Comparison of ENCODE assay signal across 1 cellular context in the genomic region with DNA sequence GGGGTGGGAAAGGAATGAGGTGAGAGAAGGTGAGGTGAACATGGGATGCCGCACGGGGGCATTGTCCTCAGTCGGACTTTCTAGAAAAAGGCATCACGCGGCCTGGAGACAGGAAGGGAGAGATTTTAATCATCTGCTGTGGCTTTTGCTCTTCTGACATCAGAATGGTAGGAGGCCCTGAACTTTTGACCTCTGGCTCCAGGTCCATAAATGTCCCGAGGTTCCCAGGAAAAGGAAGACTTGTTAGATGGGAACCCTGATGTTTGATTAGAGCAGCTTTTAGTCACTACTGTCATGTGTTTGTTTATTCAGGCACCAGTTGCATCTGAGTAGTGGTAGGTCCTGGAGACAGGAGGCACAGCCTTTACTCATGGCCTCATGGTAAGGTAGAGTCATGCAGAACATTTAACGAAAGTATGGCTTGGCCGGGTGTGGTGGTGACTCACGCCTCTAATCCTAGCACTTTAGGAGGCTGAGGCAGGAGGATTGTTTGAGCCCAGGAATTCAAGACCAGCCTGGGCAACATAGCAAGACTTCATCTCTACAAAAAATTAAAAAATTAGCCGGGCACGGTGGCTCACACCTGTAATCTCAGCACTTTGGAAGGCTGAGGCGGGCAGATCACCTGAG.
TF ChIP-seq lines count a peak whose summit lies in the region.

No MANE protein-coding gene starts in this region.

TF ChIP-seq in HepG2, 621 proteins besides CTCF, POLR2A, EP300 and RAD21 (continued from another document and continues in another):
- TF ChIP-seq, protein P1, sequence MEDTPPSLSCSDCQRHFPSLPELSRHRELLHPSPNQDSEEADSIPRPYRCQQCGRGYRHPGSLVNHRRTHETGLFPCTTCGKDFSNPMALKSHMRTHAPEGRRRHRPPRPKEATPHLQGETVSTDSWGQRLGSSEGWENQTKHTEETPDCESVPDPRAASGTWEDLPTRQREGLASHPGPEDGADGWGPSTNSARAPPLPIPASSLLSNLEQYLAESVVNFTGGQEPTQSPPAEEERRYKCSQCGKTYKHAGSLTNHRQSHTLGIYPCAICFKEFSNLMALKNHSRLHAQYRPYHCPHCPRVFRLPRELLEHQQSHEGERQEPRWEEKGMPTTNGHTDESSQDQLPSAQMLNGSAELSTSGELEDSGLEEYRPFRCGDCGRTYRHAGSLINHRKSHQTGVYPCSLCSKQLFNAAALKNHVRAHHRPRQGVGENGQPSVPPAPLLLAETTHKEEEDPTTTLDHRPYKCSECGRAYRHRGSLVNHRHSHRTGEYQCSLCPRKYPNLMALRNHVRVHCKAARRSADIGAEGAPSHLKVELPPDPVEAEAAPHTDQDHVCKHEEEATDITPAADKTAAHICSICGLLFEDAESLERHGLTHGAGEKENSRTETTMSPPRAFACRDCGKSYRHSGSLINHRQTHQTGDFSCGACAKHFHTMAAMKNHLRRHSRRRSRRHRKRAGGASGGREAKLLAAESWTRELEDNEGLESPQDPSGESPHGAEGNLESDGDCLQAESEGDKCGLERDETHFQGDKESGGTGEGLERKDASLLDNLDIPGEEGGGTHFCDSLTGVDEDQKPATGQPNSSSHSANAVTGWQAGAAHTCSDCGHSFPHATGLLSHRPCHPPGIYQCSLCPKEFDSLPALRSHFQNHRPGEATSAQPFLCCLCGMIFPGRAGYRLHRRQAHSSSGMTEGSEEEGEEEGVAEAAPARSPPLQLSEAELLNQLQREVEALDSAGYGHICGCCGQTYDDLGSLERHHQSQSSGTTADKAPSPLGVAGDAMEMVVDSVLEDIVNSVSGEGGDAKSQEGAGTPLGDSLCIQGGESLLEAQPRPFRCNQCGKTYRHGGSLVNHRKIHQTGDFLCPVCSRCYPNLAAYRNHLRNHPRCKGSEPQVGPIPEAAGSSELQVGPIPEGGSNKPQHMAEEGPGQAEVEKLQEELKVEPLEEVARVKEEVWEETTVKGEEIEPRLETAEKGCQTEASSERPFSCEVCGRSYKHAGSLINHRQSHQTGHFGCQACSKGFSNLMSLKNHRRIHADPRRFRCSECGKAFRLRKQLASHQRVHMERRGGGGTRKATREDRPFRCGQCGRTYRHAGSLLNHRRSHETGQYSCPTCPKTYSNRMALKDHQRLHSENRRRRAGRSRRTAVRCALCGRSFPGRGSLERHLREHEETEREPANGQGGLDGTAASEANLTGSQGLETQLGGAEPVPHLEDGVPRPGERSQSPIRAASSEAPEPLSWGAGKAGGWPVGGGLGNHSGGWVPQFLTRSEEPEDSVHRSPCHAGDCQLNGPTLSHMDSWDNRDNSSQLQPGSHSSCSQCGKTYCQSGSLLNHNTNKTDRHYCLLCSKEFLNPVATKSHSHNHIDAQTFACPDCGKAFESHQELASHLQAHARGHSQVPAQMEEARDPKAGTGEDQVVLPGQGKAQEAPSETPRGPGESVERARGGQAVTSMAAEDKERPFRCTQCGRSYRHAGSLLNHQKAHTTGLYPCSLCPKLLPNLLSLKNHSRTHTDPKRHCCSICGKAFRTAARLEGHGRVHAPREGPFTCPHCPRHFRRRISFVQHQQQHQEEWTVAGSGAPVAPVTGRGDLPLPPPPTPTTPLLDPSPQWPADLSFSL (CRISPR knock-in tag; IDR thresholded peaks at IDR 0.05): no peak; the same call in 1 of the 2 replicates
- TF ChIP-seq, protein P2, sequence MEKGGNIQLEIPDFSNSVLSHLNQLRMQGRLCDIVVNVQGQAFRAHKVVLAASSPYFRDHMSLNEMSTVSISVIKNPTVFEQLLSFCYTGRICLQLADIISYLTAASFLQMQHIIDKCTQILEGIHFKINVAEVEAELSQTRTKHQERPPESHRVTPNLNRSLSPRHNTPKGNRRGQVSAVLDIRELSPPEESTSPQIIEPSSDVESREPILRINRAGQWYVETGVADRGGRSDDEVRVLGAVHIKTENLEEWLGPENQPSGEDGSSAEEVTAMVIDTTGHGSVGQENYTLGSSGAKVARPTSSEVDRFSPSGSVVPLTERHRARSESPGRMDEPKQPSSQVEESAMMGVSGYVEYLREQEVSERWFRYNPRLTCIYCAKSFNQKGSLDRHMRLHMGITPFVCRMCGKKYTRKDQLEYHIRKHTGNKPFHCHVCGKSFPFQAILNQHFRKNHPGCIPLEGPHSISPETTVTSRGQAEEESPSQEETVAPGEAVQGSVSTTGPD (CRISPR knock-in tag; IDR thresholded peaks at IDR 0.05): peak; percentile 75; the same call in 1 of the 2 replicates
- TF ChIP-seq GATAD2A (CRISPR knock-in tag; IDR thresholded peaks at IDR 0.05) (peak; percentile 99), SIX1 (CRISPR knock-in tag; IDR thresholded peaks at IDR 0.05; ENCODE audit: borderline replicate concordance) (peak; percentile 50; the same call in 1 of the 2 replicates), ARNT (IDR thresholded peaks at IDR 0.05) (no peak), ESRRA (CRISPR knock-in tag; IDR thresholded peaks at IDR 0.05; ENCODE audit: low read depth) (no peak; the same call in 1 of the 2 replicates), ZSCAN9 (CRISPR knock-in tag; IDR thresholded peaks at IDR 0.05; ENCODE audit: borderline replicate concordance) (peak; percentile 85), PCBP1 (IDR thresholded peaks at IDR 0.05; ENCODE audit: borderline replicate concordance, low read depth, low read length) (no peak), DNMT3B (CRISPR knock-in tag; conservative IDR thresholded peaks at IDR 0.05) (peak; percentile 68; the same call in 1 of the 2 replicates), BCL6 (CRISPR knock-in tag; IDR thresholded peaks at IDR 0.05) (peak; percentile 97), SMAD9 (CRISPR knock-in tag; IDR thresholded peaks at IDR 0.05) (no peak), HOXD1 (CRISPR knock-in tag; IDR thresholded peaks at IDR 0.05) (peak; percentile 72; the same call in 1 of the 2 replicates), IKZF4 (CRISPR knock-in tag; IDR thresholded peaks at IDR 0.05; ENCODE audit: borderline replicate concordance, low read depth, not compliant biosample characterization) (no peak), ZSCAN25 (CRISPR knock-in tag; IDR thresholded peaks at IDR 0.05) (no peak; the same call in 1 of the 2 replicates), MTA3 (CRISPR knock-in tag; IDR thresholded peaks at IDR 0.05) (no peak), ZNF773 (CRISPR knock-in tag; IDR thresholded peaks at IDR 0.05; ENCODE audit: borderline replicate concordance) (no peak), SATB2 (CRISPR knock-in tag; IDR thresholded peaks at IDR 0.05) (no peak), ATRX (CRISPR knock-in tag; IDR thresholded peaks at IDR 0.05; ENCODE audit: borderline replicate concordance) (no peak), ZNF3 (CRISPR knock-in tag; IDR thresholded peaks at IDR 0.05) (no peak), ZNF772 (CRISPR knock-in tag; IDR thresholded peaks at IDR 0.05) (peak; percentile 58; the same call in 1 of the 2 replicates), MIXL1 (CRISPR knock-in tag; IDR thresholded peaks at IDR 0.05) (peak; percentile 78; the same call in 1 of the 2 replicates), ZNF879 (CRISPR knock-in tag; IDR thresholded peaks at IDR 0.05) (no peak), ZNF253 (CRISPR knock-in tag; IDR thresholded peaks at IDR 0.05; ENCODE audit: borderline replicate concordance) (no peak), ZNF496 (CRISPR knock-in tag; IDR thresholded peaks at IDR 0.05; ENCODE audit: insufficient replicate concordance) (no peak), ATF1 (CRISPR knock-in tag; IDR thresholded peaks at IDR 0.05) (peak; percentile 73), SYNCRIP (IDR thresholded peaks at IDR 0.05; ENCODE audit: insufficient read depth, low read depth, low read length) (no peak), HDAC2 (CRISPR knock-in tag; IDR thresholded peaks at IDR 0.05) (peak; percentile 89), ZNF713 (CRISPR knock-in tag; IDR thresholded peaks at IDR 0.05) (no peak), KLF11 (CRISPR knock-in tag; IDR thresholded peaks at IDR 0.05) (peak; percentile 46; the same call in 1 of the 2 replicates), CHD2 (IDR thresholded peaks at IDR 0.05; ENCODE audit: low read depth, low read length) (no peak), ZBTB3 (CRISPR knock-in tag; IDR thresholded peaks at IDR 0.05; ENCODE audit: borderline replicate concordance, low read depth) (0 out of 2 replicates have a peak, but pooled peaks have one; percentile 18), PAWR (CRISPR knock-in tag; IDR thresholded peaks at IDR 0.05; ENCODE audit: borderline replicate concordance) (no peak), SP5 (CRISPR knock-in tag; IDR thresholded peaks at IDR 0.05; ENCODE audit: borderline replicate concordance, low read depth) (peak; percentile 76; the same call in 1 of the 2 replicates)
- TF ChIP-seq, protein P3, sequence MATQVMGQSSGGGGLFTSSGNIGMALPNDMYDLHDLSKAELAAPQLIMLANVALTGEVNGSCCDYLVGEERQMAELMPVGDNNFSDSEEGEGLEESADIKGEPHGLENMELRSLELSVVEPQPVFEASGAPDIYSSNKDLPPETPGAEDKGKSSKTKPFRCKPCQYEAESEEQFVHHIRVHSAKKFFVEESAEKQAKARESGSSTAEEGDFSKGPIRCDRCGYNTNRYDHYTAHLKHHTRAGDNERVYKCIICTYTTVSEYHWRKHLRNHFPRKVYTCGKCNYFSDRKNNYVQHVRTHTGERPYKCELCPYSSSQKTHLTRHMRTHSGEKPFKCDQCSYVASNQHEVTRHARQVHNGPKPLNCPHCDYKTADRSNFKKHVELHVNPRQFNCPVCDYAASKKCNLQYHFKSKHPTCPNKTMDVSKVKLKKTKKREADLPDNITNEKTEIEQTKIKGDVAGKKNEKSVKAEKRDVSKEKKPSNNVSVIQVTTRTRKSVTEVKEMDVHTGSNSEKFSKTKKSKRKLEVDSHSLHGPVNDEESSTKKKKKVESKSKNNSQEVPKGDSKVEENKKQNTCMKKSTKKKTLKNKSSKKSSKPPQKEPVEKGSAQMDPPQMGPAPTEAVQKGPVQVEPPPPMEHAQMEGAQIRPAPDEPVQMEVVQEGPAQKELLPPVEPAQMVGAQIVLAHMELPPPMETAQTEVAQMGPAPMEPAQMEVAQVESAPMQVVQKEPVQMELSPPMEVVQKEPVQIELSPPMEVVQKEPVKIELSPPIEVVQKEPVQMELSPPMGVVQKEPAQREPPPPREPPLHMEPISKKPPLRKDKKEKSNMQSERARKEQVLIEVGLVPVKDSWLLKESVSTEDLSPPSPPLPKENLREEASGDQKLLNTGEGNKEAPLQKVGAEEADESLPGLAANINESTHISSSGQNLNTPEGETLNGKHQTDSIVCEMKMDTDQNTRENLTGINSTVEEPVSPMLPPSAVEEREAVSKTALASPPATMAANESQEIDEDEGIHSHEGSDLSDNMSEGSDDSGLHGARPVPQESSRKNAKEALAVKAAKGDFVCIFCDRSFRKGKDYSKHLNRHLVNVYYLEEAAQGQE (IDR thresholded peaks at IDR 0.05; ENCODE audit: borderline replicate concordance in 1 of 2, low read depth in 1 of 2, low read length in 2 of 2): peak in 1 of 2 experiments; percentile 62; a peak in 1 of 4 replicates
- TF ChIP-seq, protein P4, sequence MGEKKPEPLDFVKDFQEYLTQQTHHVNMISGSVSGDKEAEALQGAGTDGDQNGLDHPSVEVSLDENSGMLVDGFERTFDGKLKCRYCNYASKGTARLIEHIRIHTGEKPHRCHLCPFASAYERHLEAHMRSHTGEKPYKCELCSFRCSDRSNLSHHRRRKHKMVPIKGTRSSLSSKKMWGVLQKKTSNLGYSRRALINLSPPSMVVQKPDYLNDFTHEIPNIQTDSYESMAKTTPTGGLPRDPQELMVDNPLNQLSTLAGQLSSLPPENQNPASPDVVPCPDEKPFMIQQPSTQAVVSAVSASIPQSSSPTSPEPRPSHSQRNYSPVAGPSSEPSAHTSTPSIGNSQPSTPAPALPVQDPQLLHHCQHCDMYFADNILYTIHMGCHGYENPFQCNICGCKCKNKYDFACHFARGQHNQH (CRISPR knock-in tag; IDR thresholded peaks at IDR 0.05): peak; percentile 88
- TF ChIP-seq, protein P5, sequence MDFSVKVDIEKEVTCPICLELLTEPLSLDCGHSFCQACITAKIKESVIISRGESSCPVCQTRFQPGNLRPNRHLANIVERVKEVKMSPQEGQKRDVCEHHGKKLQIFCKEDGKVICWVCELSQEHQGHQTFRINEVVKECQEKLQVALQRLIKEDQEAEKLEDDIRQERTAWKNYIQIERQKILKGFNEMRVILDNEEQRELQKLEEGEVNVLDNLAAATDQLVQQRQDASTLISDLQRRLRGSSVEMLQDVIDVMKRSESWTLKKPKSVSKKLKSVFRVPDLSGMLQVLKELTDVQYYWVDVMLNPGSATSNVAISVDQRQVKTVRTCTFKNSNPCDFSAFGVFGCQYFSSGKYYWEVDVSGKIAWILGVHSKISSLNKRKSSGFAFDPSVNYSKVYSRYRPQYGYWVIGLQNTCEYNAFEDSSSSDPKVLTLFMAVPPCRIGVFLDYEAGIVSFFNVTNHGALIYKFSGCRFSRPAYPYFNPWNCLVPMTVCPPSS (IDR thresholded peaks at IDR 0.05): no peak
- TF ChIP-seq, protein P6, sequence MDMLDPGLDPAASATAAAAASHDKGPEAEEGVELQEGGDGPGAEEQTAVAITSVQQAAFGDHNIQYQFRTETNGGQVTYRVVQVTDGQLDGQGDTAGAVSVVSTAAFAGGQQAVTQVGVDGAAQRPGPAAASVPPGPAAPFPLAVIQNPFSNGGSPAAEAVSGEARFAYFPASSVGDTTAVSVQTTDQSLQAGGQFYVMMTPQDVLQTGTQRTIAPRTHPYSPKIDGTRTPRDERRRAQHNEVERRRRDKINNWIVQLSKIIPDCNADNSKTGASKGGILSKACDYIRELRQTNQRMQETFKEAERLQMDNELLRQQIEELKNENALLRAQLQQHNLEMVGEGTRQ (IDR thresholded peaks at IDR 0.05; ENCODE audit: low read depth, low read length): no peak
- TF ChIP-seq, protein P6 (CRISPR knock-in tag; IDR thresholded peaks at IDR 0.05; ENCODE audit: borderline replicate concordance): peak; percentile 57; the same call in 1 of the 2 replicates
- TF ChIP-seq, protein P7, sequence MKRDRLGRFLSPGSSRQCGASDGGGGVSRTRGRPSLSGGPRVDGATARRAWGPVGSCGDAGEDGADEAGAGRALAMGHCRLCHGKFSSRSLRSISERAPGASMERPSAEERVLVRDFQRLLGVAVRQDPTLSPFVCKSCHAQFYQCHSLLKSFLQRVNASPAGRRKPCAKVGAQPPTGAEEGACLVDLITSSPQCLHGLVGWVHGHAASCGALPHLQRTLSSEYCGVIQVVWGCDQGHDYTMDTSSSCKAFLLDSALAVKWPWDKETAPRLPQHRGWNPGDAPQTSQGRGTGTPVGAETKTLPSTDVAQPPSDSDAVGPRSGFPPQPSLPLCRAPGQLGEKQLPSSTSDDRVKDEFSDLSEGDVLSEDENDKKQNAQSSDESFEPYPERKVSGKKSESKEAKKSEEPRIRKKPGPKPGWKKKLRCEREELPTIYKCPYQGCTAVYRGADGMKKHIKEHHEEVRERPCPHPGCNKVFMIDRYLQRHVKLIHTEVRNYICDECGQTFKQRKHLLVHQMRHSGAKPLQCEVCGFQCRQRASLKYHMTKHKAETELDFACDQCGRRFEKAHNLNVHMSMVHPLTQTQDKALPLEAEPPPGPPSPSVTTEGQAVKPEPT (CRISPR knock-in tag; IDR thresholded peaks at IDR 0.05; ENCODE audit: low read depth): no peak
